ENCODE assay signal across 8 cellular contexts in the genomic region with DNA sequence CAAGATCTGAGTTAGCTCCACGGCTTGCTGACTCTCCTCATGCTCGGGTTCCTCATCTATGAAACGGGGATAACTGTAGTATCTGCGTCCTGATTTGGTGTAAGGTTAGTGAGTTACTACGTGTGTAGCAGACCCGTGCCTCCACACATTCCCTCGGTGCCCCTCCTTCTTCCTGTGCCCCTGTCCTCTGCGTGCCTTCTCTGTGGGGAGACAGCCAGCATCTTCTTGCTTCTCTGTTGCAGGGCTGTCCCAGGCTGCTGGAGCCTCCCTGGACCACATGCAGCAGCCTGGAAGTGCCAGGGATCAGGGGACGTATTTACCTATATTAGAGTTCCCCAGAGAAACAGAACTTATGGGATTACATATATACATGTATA.
DNase-seq lines count a peak whose midpoint lies in the region; ATAC-seq, FAIRE-seq and TF ChIP-seq lines count a peak whose summit lies in the region.

No MANE protein-coding gene starts in this region.

- no peaks in the 10 kb centered on the region for H3K36me3 Mint-ChIP-seq in activated T-cell treated with anti-CD3 and anti-CD28 coated beads, Interleukin-2, amount 50 U/mL, for 24 hours (ENCODE audit: low read depth)

- peaks cover 23% of the 10 kb centered on the region for H3K27me3 Mint-ChIP-seq in activated T-cell treated with anti-CD3 and anti-CD28 coated beads, Interleukin-2, amount 50 U/mL, for 24 hours

- no peaks in the 10 kb centered on the region for H3K9me3 Mint-ChIP-seq in activated T-cell treated with anti-CD3 and anti-CD28 coated beads, Interleukin-2, amount 50 U/mL, for 24 hours

- dilution Hi-C loops in endothelial cell of umbilical vein (cut with MboI; ENCODE audit: extremely low pct_ligation_motif_present, low sequenced_read_pairs), result no loop called here

- H3K4me2 ChIP-seq in endothelial cell of umbilical vein (ENCODE audit: insufficient read depth, low read length) (no peak overlapping the region), skeletal muscle satellite cell (ENCODE audit: low read length) (peak overlapping the region; percentile 83)

- no peak overlapping the region for H3K27ac ChIP-seq in endothelial cell of umbilical vein (ENCODE audit: insufficient read depth, low read depth, low read length)

- H3K27me3 ChIP-seq in NT2/D1 (ENCODE audit: insufficient read depth, insufficient read length) (peaks cover 28% of the 10 kb centered on the region), endothelial cell of umbilical vein (ENCODE audit: control insufficient read depth in 2 of 2, insufficient read depth in 2 of 2, low read length in 2 of 2) (peaks cover 2 to 5% of the 10 kb centered on the region in 2 experiments), skeletal muscle satellite cell (ENCODE audit: control insufficient read depth, insufficient read depth, low read length) (peaks cover 38% of the 10 kb centered on the region)

- no peaks in the 10 kb centered on the region for H3K79me2 ChIP-seq in endothelial cell of umbilical vein (ENCODE audit: control insufficient read depth, insufficient read depth, low read length)

- H3K9ac ChIP-seq in NT2/D1 (ENCODE audit: insufficient read length, low read depth) (peak overlapping the region; percentile 50), endothelial cell of umbilical vein (replicated peaks; ENCODE audit: extremely low read depth, insufficient read depth, low read length) (no peak overlapping the region), skeletal muscle satellite cell (ENCODE audit: low read depth, low read length) (no peak overlapping the region)

- H3K4me1 Mint-ChIP-seq in activated T-cell treated with anti-CD3 and anti-CD28 coated beads, Interleukin-2, amount 50 U/mL, for 24 hours (ENCODE audit: low read depth), result peaks cover 10% of the 10 kb centered on the region

- no peak for DNase-seq in activated T-cell treated with anti-CD3 and anti-CD28 coated beads, Interleukin-2, amount 50 U/mL, for 24 hours
- DNase-seq in activated T-cell treated with anti-CD3 and anti-CD28 coated beads for 4 hours, result no peak
- no peak for DNase-seq in NT2/D1 (ENCODE audit: low read depth, low spot score)
- no peak for DNase-seq in endothelial cell of umbilical vein (ENCODE audit: low read depth, low spot score)
- no peak for DNase-seq in NCI-H2081 treated with DMSO at 0.1 percent for 48 hours (lab: John Stamatoyannopoulos, UW)
- no peak for DNase-seq in SHP77 treated with DMSO at 0.1 percent for 48 hours (lab: John Stamatoyannopoulos, UW)

- CTCF ChIA-PET in endothelial cell of umbilical vein (lab: Charles Lee), result interaction anchor here (0.7 to 1.4 kb wide), 4 partner anchors 8 to 485 kb away, joined by 3 to 5 read pairs (median 4); no protein-coding TSS in a partner anchor

- H3K4me1 ChIP-seq in NT2/D1 (ENCODE audit: insufficient read depth, insufficient read length) (peaks cover 5% of the 10 kb centered on the region), endothelial cell of umbilical vein (ENCODE audit: control insufficient read depth, extremely low read depth, insufficient read depth, low read length) (peaks cover 7% of the 10 kb centered on the region), skeletal muscle satellite cell (ENCODE audit: control insufficient read depth, insufficient read depth, low read length) (peaks cover 6% of the 10 kb centered on the region)

- no peak for TF ChIP-seq CTCF in endothelial cell of umbilical vein (IDR thresholded peaks at IDR 0.05; ENCODE audit: extremely low read depth in 1 of 2, insufficient read depth in 1 of 2, low read depth in 1 of 2, low read length in 2 of 2)

- no peak for TF ChIP-seq POLR2A in endothelial cell of umbilical vein (IDR thresholded peaks at IDR 0.05; ENCODE audit: low read depth, low read length)

- H3K27ac Mint-ChIP-seq in activated T-cell treated with anti-CD3 and anti-CD28 coated beads, Interleukin-2, amount 50 U/mL, for 24 hours, result no peak overlapping the region

- H3K4me3 ChIP-seq in NT2/D1 (ENCODE audit: insufficient read length, low read depth) (no peak overlapping the region), endothelial cell of umbilical vein (replicated peaks in 1 of 3; ENCODE audit: insufficient read depth in 1 of 3, low read depth in 1 of 3, low read length in 3 of 3) (no peak overlapping the region), skeletal muscle satellite cell (ENCODE audit: low read length) (no peak overlapping the region)

- H2AFZ ChIP-seq in endothelial cell of umbilical vein (ENCODE audit: low read depth, low read length), result peak overlapping the region; percentile 75

- intact Hi-C loops in endothelial cell of umbilical vein (cut with micrococcal nuclease), result no loop called here

- no peaks in the 10 kb centered on the region for H4K20me1 ChIP-seq in endothelial cell of umbilical vein (replicated peaks; ENCODE audit: control insufficient read depth, extremely low read depth, insufficient read depth, low read length)

- FAIRE-seq in endothelial cell of umbilical vein (lab: Jason Lieb, UNC), result no peak

- peak overlapping the region; percentile 21 for H3K4me3 Mint-ChIP-seq in activated T-cell treated with anti-CD3 and anti-CD28 coated beads, Interleukin-2, amount 50 U/mL, for 24 hours

- no peaks in the 10 kb centered on the region for H3K9me1 ChIP-seq in endothelial cell of umbilical vein (replicated peaks; ENCODE audit: control insufficient read depth, extremely low read depth, insufficient read depth, low read length)

- no TSS peak for BruUV-seq in endothelial cell of umbilical vein (replicated peaks; lab: Mats Ljungman, UMichigan)

- H3K36me3 ChIP-seq in NT2/D1 (ENCODE audit: insufficient read depth, insufficient read length, low read length), result no peaks in the 10 kb centered on the region
- no peaks in the 10 kb centered on the region for H3K36me3 ChIP-seq in endothelial cell of umbilical vein (ENCODE audit: control insufficient read depth in 2 of 2, extremely low read depth in 1 of 2, insufficient read depth in 2 of 2, low read length in 2 of 2)
- H3K36me3 ChIP-seq in skeletal muscle satellite cell (ENCODE audit: insufficient read depth, low read length), result no peaks in the 10 kb centered on the region

- POLR2A ChIA-PET in endothelial cell of umbilical vein (lab: Charles Lee), result no interaction called here

- no peak for ATAC-seq in HG02840 (IDR thresholded peaks at IDR 0.05; ENCODE audit: low FRiP score, unreplicated experiment)

- no peaks in the 10 kb centered on the region for H3K9me3 ChIP-seq in NT2/D1 (ENCODE audit: insufficient read depth, low read length)
- no peaks in the 10 kb centered on the region for H3K9me3 ChIP-seq in endothelial cell of umbilical vein (replicated peaks; ENCODE audit: control insufficient read depth, insufficient read depth, low read length)
- H3K9me3 ChIP-seq in skeletal muscle satellite cell (replicated peaks; ENCODE audit: low read length), result no peaks in the 10 kb centered on the region

TF ChIP-seq in endothelial cell of umbilical vein, 7 proteins besides CTCF, POLR2A, EP300 and RAD21:
- no peak for TF ChIP-seq MYC (IDR thresholded peaks at IDR 0.05; ENCODE audit: low read depth, low read length)
- TF ChIP-seq GATA2 (IDR thresholded peaks at IDR 0.05; ENCODE audit: insufficient read depth, insufficient read length, low read depth, low read length), result no peak
- no peak for TF ChIP-seq MAX (IDR thresholded peaks at IDR 0.05; ENCODE audit: insufficient read depth, insufficient read length)
- TF ChIP-seq EZH2 (IDR thresholded peaks at IDR 0.05; ENCODE audit: borderline replicate concordance, low read depth, low read length, severe bottlenecking), result no peak
- TF ChIP-seq POLR2AphosphoS5 (IDR thresholded peaks at IDR 0.05; ENCODE audit: insufficient read depth, low read depth, low read length), result no peak
